ENCODE assay signal across 32 cellular contexts in genomic region chr3:43080726-43081568, GRCh38.
"Had no signal": no experiment of that assay in that cellular context is flagged by ENCODE, and none has a peak within 500 bp of the region (broad histone marks: within the 10 kb centered on the region; RNA-seq: fewer than 3 reads in every experiment).

No MANE protein-coding gene starts in this region.

- H3K27ac Mint-ChIP-seq: activated CD4-positive, alpha-beta memory T cell treated with anti-CD3 and anti-CD28 coated beads, Interleukin-2, amount 10 ng/mL, durations not matched to agents 7 days and 5 days; activated CD8-positive, alpha-beta memory T cell treated with anti-CD3 and anti-CD28 coated beads, Interleukin-2, amount 10 ng/mL, durations not matched to agents 7 days and 5 days; activated naive CD8-positive, alpha-beta T cell treated with anti-CD3 and anti-CD28 coated beads for 36 hours; T-cell had no signal

- H3K27me3 ChIP-seq: brain microvascular endothelial cell had no signal

- H3K27me3 Mint-ChIP-seq: activated CD4-positive, alpha-beta memory T cell treated with anti-CD3 and anti-CD28 coated beads, Interleukin-2, amount 10 ng/mL, durations not matched to agents 7 days and 5 days; activated CD8-positive, alpha-beta memory T cell treated with anti-CD3 and anti-CD28 coated beads, Interleukin-2, amount 10 ng/mL, durations not matched to agents 7 days and 5 days; activated naive CD8-positive, alpha-beta T cell treated with anti-CD3 and anti-CD28 coated beads for 36 hours; T-cell had no signal

- DNase-seq: activated CD4-positive, alpha-beta memory T cell treated with anti-CD3 and anti-CD28 coated beads, Interleukin-2, amount 10 ng/mL, durations not matched to agents 7 days and 5 days; activated CD4-positive, alpha-beta T cell treated with anti-CD3 and anti-CD28 coated beads for 1 hour; activated CD4-positive, alpha-beta T cell treated with anti-CD3 and anti-CD28 coated beads for 48 hours; activated CD4-positive, CD25-positive, alpha-beta regulatory T cell; activated CD8-positive, alpha-beta memory T cell treated with anti-CD3 and anti-CD28 coated beads for 24 hours; activated CD8-positive, alpha-beta memory T cell treated with anti-CD3 and anti-CD28 coated beads, Interleukin-2, amount 10 ng/mL, durations not matched to agents 7 days and 5 days; activated CD8-positive, alpha-beta memory T cell treated with anti-CD3 and anti-CD28 coated beads, Interleukin-2, amount 50 U/mL, for 48 hours; activated effector memory CD4-positive, alpha-beta T cell treated with anti-CD3 and anti-CD28 coated beads, Interleukin-2, amount 50 U/mL, for 16 hours; activated naive CD4-positive, alpha-beta T cell; activated naive CD4-positive, alpha-beta T cell treated with anti-CD3 and anti-CD28 coated beads, Interleukin-2, amount 50 U/mL, for 16 hours; activated naive CD8-positive, alpha-beta T cell treated with anti-CD3 and anti-CD28 coated beads for 36 hours; activated T-cell treated with anti-CD3 and anti-CD28 coated beads, Interleukin-2, amount 50 U/mL, for 48 hours; amniotic stem cell; aorta; brain microvascular endothelial cell; Kasumi-1; KG1; MM.1S; MV-4-11; NCI-H1092; NCI-H1436 treated with DMSO at 0.1 percent for 48 hours; NCI-H1694 treated with DMSO at 0.1 percent for 48 hours; NCI-H2029; NCI-H345; NCI-H524 treated with DMSO at 0.1 percent for 48 hours; SIG-M5; T-cell; T-helper 2 cell; T-helper 9 cell; WERI-Rb-1 had no signal

- ATAC-seq: activated CD8-positive, alpha-beta memory T cell treated with anti-CD3 and anti-CD28 coated beads, Interleukin-2, amount 10 ng/mL, durations not matched to agents 7 days and 5 days; Panc1; SK-N-SH treated with all-trans-retinoic acid at 6 μM for 48 hours; T-cell had no signal

- H3K4me1 Mint-ChIP-seq: activated CD4-positive, alpha-beta memory T cell treated with anti-CD3 and anti-CD28 coated beads, Interleukin-2, amount 10 ng/mL, durations not matched to agents 7 days and 5 days; activated CD8-positive, alpha-beta memory T cell treated with anti-CD3 and anti-CD28 coated beads, Interleukin-2, amount 10 ng/mL, durations not matched to agents 7 days and 5 days had no signal

- H3K27ac ChIP-seq: brain microvascular endothelial cell, WERI-Rb-1 had no signal

- H3K4me3 Mint-ChIP-seq: activated CD4-positive, alpha-beta memory T cell treated with anti-CD3 and anti-CD28 coated beads, Interleukin-2, amount 10 ng/mL, durations not matched to agents 7 days and 5 days; activated CD8-positive, alpha-beta memory T cell treated with anti-CD3 and anti-CD28 coated beads, Interleukin-2, amount 10 ng/mL, durations not matched to agents 7 days and 5 days; activated naive CD8-positive, alpha-beta T cell treated with anti-CD3 and anti-CD28 coated beads for 36 hours; T-cell had no signal
